In the genomic region with DNA sequence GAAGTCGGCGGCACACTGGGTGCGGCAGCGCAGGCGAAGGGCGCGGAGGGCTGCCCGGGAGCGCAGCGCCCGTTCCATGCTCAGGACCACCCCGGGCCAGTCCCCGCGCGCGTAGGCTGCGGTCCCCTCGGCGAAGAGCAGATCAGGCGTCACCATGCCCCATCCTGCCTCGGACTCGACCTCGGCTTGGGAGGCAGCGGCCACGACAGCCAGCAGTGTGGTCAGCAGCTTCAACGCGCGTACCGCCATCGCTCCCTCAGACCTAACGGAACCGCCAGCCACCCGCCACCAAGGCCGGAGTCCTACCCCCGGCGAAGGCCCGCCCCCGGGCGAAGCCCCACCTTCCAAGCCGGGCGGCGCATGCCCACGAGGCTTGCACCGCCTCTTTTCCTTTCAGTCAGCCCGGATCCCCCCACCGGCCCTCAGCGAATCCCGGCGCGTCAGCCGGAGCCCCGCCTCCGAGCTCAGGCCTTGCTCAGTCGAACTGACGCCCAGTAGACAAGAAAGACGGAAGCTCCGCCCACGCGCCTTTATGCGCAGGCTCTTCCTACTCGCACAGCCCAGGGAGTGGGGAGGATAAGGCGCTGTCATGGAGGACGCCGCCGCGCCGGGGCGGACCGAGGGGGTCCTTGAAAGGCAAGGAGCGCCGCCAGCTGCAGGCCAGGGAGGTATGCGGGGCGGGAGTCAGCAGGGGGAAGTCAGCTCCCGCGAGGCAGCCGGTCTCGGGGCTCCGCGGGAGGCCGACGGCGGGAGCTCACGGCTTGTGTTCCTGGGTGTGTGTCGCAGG, we compare ENCODE assay signal across 8 cellular contexts. TPM values are rescaled to one million over a fixed set of nuclear protein-coding genes. Genes with fewer than 3 reads are reported as not detected.
DNase-seq lines count a peak whose midpoint lies in the region; ATAC-seq and TF ChIP-seq lines count a peak whose summit lies in the region.

A gene (plus strand): TSS at position 527 of the 787 bp plus-strand sequence. CDS start 63 bp downstream, at position 590.
A gene with protein sequence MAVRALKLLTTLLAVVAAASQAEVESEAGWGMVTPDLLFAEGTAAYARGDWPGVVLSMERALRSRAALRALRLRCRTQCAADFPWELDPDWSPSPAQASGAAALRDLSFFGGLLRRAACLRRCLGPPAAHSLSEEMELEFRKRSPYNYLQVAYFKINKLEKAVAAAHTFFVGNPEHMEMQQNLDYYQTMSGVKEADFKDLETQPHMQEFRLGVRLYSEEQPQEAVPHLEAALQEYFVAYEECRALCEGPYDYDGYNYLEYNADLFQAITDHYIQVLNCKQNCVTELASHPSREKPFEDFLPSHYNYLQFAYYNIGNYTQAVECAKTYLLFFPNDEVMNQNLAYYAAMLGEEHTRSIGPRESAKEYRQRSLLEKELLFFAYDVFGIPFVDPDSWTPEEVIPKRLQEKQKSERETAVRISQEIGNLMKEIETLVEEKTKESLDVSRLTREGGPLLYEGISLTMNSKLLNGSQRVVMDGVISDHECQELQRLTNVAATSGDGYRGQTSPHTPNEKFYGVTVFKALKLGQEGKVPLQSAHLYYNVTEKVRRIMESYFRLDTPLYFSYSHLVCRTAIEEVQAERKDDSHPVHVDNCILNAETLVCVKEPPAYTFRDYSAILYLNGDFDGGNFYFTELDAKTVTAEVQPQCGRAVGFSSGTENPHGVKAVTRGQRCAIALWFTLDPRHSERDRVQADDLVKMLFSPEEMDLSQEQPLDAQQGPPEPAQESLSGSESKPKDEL (minus strand): TSS at position 306 of the 787 bp plus-strand sequence. CDS start 57 bp downstream, at position 249.

- peak within 1 kb of the TSS; percentile 88 for H3K27ac Mint-ChIP-seq in activated T-helper 2 cell treated with anti-CD3 and anti-CD28 coated beads, Interferon-gamma antibody, Interleukin-2, Interleukin-4, amounts not matched to agents 10 μg/mL and 5 μg/mL and 100 μg/mL, durations not matched to agents 14 hours and 24 hours and 36 hours
- peak within 1 kb of the TSS; percentile 84 to 98 (median 95) for H3K27ac Mint-ChIP-seq in naive thymus-derived CD8-positive, alpha-beta T cell
- peak within 1 kb of the TSS; percentile 98 for H3K27ac Mint-ChIP-seq in stimulated activated naive B cell treated with anti-CD40 and anti-IgM and Interleukin-4, amounts not matched to agents 10 μg/mL and 1 μg/mL and 100 μg/mL, for 72 hours

- H3K36me3 Mint-ChIP-seq in activated T-helper 2 cell treated with anti-CD3 and anti-CD28 coated beads, Interferon-gamma antibody, Interleukin-2, Interleukin-4, amounts not matched to agents 10 μg/mL and 5 μg/mL and 100 μg/mL, durations not matched to agents 14 hours and 24 hours and 36 hours (ENCODE audit: low read depth) = peaks cover 29% of the 10 kb centered on the region
- peaks cover 0 to 21% (median 4%) of the 10 kb centered on the region in 3 donors for H3K36me3 Mint-ChIP-seq in naive thymus-derived CD8-positive, alpha-beta T cell
- H3K36me3 Mint-ChIP-seq in stimulated activated naive B cell treated with anti-CD40 and anti-IgM and Interleukin-4, amounts not matched to agents 10 μg/mL and 1 μg/mL and 100 μg/mL, for 72 hours = peaks cover 15 to 19% of the 10 kb centered on the region in 2 donors

- ATAC-seq in naive thymus-derived CD8-positive, alpha-beta T cell = peak; percentile 88 to 91
- peak; percentile 90 to 91 for ATAC-seq in stimulated activated naive B cell treated with anti-CD40 and anti-IgM and Interleukin-4, amounts not matched to agents 10 μg/mL and 1 μg/mL and 100 μg/mL, for 72 hours (replicated peaks)

- intact Hi-C loops in activated T-helper 2 cell treated with anti-CD3 and anti-CD28 coated beads, Interferon-gamma antibody, Interleukin-2, Interleukin-4, amounts not matched to agents 10 μg/mL and 5 μg/mL and 100 μg/mL, durations not matched to agents 14 hours and 24 hours and 36 hours (cut with micrococcal nuclease) = loop anchor here (1.0 to 10.0 kb wide), 7 partner anchors 50 to 432 kb away; a partner anchor contains a TSS

- H3K4me3 ChIP-seq in LNCaP clone FGC (ENCODE audit: low read depth, low read length) (peak within 1 kb of the TSS; percentile 92), fibroblast of mammary gland (ENCODE audit: control insufficient read depth, low read depth, low read length) (peak within 1 kb of the TSS; percentile 97)

- H3K27me3 Mint-ChIP-seq in activated T-helper 2 cell treated with anti-CD3 and anti-CD28 coated beads, Interferon-gamma antibody, Interleukin-2, Interleukin-4, amounts not matched to agents 10 μg/mL and 5 μg/mL and 100 μg/mL, durations not matched to agents 14 hours and 24 hours and 36 hours (ENCODE audit: low read depth) = no peaks in the 10 kb centered on the region
- H3K27me3 Mint-ChIP-seq in naive thymus-derived CD8-positive, alpha-beta T cell = no peaks in the 10 kb centered on the region
- no peaks in the 10 kb centered on the region for H3K27me3 Mint-ChIP-seq in stimulated activated naive B cell treated with anti-CD40 and anti-IgM and Interleukin-4, amounts not matched to agents 10 μg/mL and 1 μg/mL and 100 μg/mL, for 72 hours

- DNase-seq in ELF-1 (ENCODE audit: low read depth, low spot score) (peak; percentile 100), H4 (ENCODE audit: low spot score) (peak; percentile 99), LNCaP clone FGC (ENCODE audit: low read depth) (peak; percentile 96), RPMI8226 (peak; percentile 100), fibroblast of mammary gland (ENCODE audit: low read depth) (peak; percentile 97)
- DNase-seq in activated T-helper 2 cell treated with anti-CD3 and anti-CD28 coated beads, Interferon-gamma antibody, Interleukin-2, Interleukin-4, amounts not matched to agents 10 μg/mL and 5 μg/mL and 100 μg/mL, durations not matched to agents 14 hours and 24 hours and 36 hours (ENCODE audit: low spot score) = peak; percentile 100
- DNase-seq in naive thymus-derived CD8-positive, alpha-beta T cell = peak; percentile 96 to 100 (median 99)
- DNase-seq in stimulated activated naive B cell treated with anti-CD40 and anti-IgM and Interleukin-4, amounts not matched to agents 10 μg/mL and 1 μg/mL and 100 μg/mL, for 72 hours = peak; percentile 100

- H3K4me3 Mint-ChIP-seq in activated T-helper 2 cell treated with anti-CD3 and anti-CD28 coated beads, Interferon-gamma antibody, Interleukin-2, Interleukin-4, amounts not matched to agents 10 μg/mL and 5 μg/mL and 100 μg/mL, durations not matched to agents 14 hours and 24 hours and 36 hours (ENCODE audit: low read depth) = no peak within 1 kb of the TSS
- H3K4me3 Mint-ChIP-seq in naive thymus-derived CD8-positive, alpha-beta T cell = no peak within 1 kb of the TSS
- no peak within 1 kb of the TSS for H3K4me3 Mint-ChIP-seq in stimulated activated naive B cell treated with anti-CD40 and anti-IgM and Interleukin-4, amounts not matched to agents 10 μg/mL and 1 μg/mL and 100 μg/mL, for 72 hours

- POLR2A ChIA-PET in naive thymus-derived CD8-positive, alpha-beta T cell (lab: Charles Lee) = interaction anchor here (0.5 to 3.6 kb wide), 31 partner anchors 8 to 1787 kb away, joined by 3 to 49 read pairs (median 4); a partner anchor contains a TSS

- peaks cover 17% of the 10 kb centered on the region for H3K4me1 Mint-ChIP-seq in activated T-helper 2 cell treated with anti-CD3 and anti-CD28 coated beads, Interferon-gamma antibody, Interleukin-2, Interleukin-4, amounts not matched to agents 10 μg/mL and 5 μg/mL and 100 μg/mL, durations not matched to agents 14 hours and 24 hours and 36 hours (ENCODE audit: low read depth)
- H3K4me1 Mint-ChIP-seq in naive thymus-derived CD8-positive, alpha-beta T cell = peaks cover 7 to 40% (median 32%) of the 10 kb centered on the region in 4 donors
- H3K4me1 Mint-ChIP-seq in stimulated activated naive B cell treated with anti-CD40 and anti-IgM and Interleukin-4, amounts not matched to agents 10 μg/mL and 1 μg/mL and 100 μg/mL, for 72 hours = peaks cover 14 to 41% of the 10 kb centered on the region in 2 donors

- TF ChIP-seq CTCF in LNCaP clone FGC (IDR thresholded peaks at IDR 0.05; ENCODE audit: control insufficient read depth, extremely low read depth, insufficient read depth) = no peak
- no peak for TF ChIP-seq CTCF in fibroblast of mammary gland (conservative IDR thresholded peaks at IDR 0.05; ENCODE audit: control insufficient read depth, insufficient read depth, low read depth, low read length)

- no peaks in the 10 kb centered on the region for H3K9me3 Mint-ChIP-seq in activated T-helper 2 cell treated with anti-CD3 and anti-CD28 coated beads, Interferon-gamma antibody, Interleukin-2, Interleukin-4, amounts not matched to agents 10 μg/mL and 5 μg/mL and 100 μg/mL, durations not matched to agents 14 hours and 24 hours and 36 hours
- no peaks in the 10 kb centered on the region for H3K9me3 Mint-ChIP-seq in naive thymus-derived CD8-positive, alpha-beta T cell
- H3K9me3 Mint-ChIP-seq in stimulated activated naive B cell treated with anti-CD40 and anti-IgM and Interleukin-4, amounts not matched to agents 10 μg/mL and 1 μg/mL and 100 μg/mL, for 72 hours = no peaks in the 10 kb centered on the region

RNA-seq across cellular contexts. Expression of the first gene that starts in this region (rescaled TPM):
- total RNA-seq in H4 (2014; rRNA removed; shearing (Covaris generic)) = 1.5 and 5.8 TPM in 2 replicates
- 6.9 and 10.3 TPM in 2 replicates for total RNA-seq in activated T-helper 2 cell treated with anti-CD3 and anti-CD28 coated beads, Interferon-gamma antibody, Interleukin-2, Interleukin-4, amounts not matched to agents 10 μg/mL and 5 μg/mL and 100 μg/mL, durations not matched to agents 14 hours and 24 hours and 36 hours
- total RNA-seq in naive thymus-derived CD8-positive, alpha-beta T cell = 10 to 100 TPM; 22.4 to 25.1 TPM
- polyA plus RNA-seq in naive thymus-derived CD8-positive, alpha-beta T cell = 1 to 10 TPM; 2.6 to 3.2 (median 3.1) TPM

RNA-seq across cellular contexts. Expression of the second gene that starts in this region (rescaled TPM):
- total RNA-seq in H4 (2014; rRNA removed; shearing (Covaris generic)) = 172 and 184 TPM in 2 replicates
- 47.9 and 56.7 TPM in 2 replicates for total RNA-seq in activated T-helper 2 cell treated with anti-CD3 and anti-CD28 coated beads, Interferon-gamma antibody, Interleukin-2, Interleukin-4, amounts not matched to agents 10 μg/mL and 5 μg/mL and 100 μg/mL, durations not matched to agents 14 hours and 24 hours and 36 hours
- 10 to 100 TPM; 48.4 to 55.2 TPM for total RNA-seq in naive thymus-derived CD8-positive, alpha-beta T cell
- 10 to 100 TPM in 1 of 3 donors, 1 to 10 TPM in 2; 4.3 to 11.1 (median 6.9) TPM for polyA plus RNA-seq in naive thymus-derived CD8-positive, alpha-beta T cell

Comparison
In these comparisons a context has a peak if more than half of its experiments do, and no peak if none do; other contexts are left out.
1. Peak in every context shown above with its lines: DNase-seq, ATAC-seq and H3K4me3 ChIP-seq.